Comparison of ENCODE assay signal across 1 cellular context in the genomic region with DNA sequence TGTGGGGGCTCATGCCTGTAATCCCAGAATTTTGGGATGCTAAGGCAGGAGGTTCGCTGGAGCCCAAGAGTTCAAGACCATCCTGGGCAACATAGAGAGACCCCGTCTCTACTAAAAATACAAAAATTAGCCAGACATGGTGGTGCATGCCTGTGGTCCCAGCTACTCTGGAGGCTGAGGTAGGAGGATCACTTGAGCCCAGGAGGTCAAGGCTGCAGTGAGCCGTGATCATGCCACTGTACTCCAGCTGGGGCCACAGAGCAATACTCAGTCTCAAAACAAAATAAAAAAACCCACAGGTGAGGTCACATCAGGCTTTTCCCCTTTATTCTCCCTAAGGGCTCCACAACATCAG. TPM values are rescaled to one million over a fixed set of nuclear protein-coding genes. Genes with fewer than 3 reads are reported as not detected.
"Had no signal": no experiment of that assay in that cellular context is flagged by ENCODE, and none has a peak within 500 bp of the region (broad histone marks: within the 10 kb centered on the region; RNA-seq: fewer than 3 reads in every experiment).

No MANE protein-coding gene starts in this region.

RNA-seq across cellular contexts. Expression of a gene that starts 15.0 kb away (rescaled TPM):
- polyA plus RNA-seq: mammary epithelial cell had no signal
